In genomic region chr11:96234866-96235441, GRCh38 we compare ENCODE assay signal across 1 cellular context.
TF ChIP-seq lines count a peak whose summit lies in the region.

No MANE protein-coding gene starts in this region.

TF ChIP-seq in A549, 52 proteins besides CTCF, POLR2A, EP300 and RAD21:
- TF ChIP-seq FOSL2 (IDR thresholded peaks at IDR 0.05) (no peak), FOSL2 (CRISPR knock-in tag; IDR thresholded peaks at IDR 0.05) (peak; percentile 20; the same call in 1 of the 2 replicates), JUN (IDR thresholded peaks at IDR 0.05) (no peak)
TF ChIP-seq in A549: peak in this region for 1.
